ENCODE assay signal across 1 cellular context in genomic region chr11:44032304-44033085, GRCh38.
TF ChIP-seq lines count a peak whose summit lies in the region.

No MANE protein-coding gene starts in this region.

TF ChIP-seq in K562, 482 proteins besides CTCF, POLR2A, EP300 and RAD21 (continued from another document):
- TF ChIP-seq TRIM25 (IDR thresholded peaks at IDR 0.05; ENCODE audit: borderline replicate concordance) (no peak), DACH1 (IDR thresholded peaks at IDR 0.05; ENCODE audit: partially characterized antibody) (no peak), ETS2 (tag; IDR thresholded peaks at IDR 0.05; ENCODE audit: borderline replicate concordance, poor library complexity, severe bottlenecking) (no peak), PTRF (tag; IDR thresholded peaks at IDR 0.05) (no peak), ARID2 (IDR thresholded peaks at IDR 0.05) (no peak)
